Comparison of ENCODE assay signal across 28 cellular contexts in genomic region chrX:130705591-130705990, GRCh38.
"Had no signal": no experiment of that assay in that cellular context is flagged by ENCODE, and none has a peak within 500 bp of the region (broad histone marks: within the 10 kb centered on the region; RNA-seq: fewer than 3 reads in every experiment).

No MANE protein-coding gene starts in this region.

- H3K4me3 ChIP-seq: esophagus muscularis mucosa, gastrocnemius medialis, heart right ventricle had no signal

- H3K27me3 ChIP-seq: brain microvascular endothelial cell, esophagus muscularis mucosa, foreskin keratinocyte, gastrocnemius medialis, heart right ventricle had no signal

- H3K27ac ChIP-seq: brain microvascular endothelial cell, esophagus muscularis mucosa, foreskin keratinocyte, WERI-Rb-1 had no signal

- H3K9me3 ChIP-seq: esophagus muscularis mucosa, gastrocnemius medialis, heart right ventricle had no signal

- H3K36me3 ChIP-seq: brain microvascular endothelial cell, esophagus muscularis mucosa, gastrocnemius medialis, WERI-Rb-1 had no signal

- ATAC-seq: activated CD4-positive, CD25-positive, alpha-beta regulatory T cell treated with anti-CD3 and anti-CD28 coated beads, Interleukin-2, amount 50 U/mL, for 24 hours; activated CD8-positive, alpha-beta T cell treated with anti-CD3 and anti-CD28 coated beads for 36 hours; activated T-cell treated with anti-CD3 and anti-CD28 coated beads, Interleukin-2, amount 50 U/mL, for 4 hours; activated T-helper 17 cell treated with anti-CD3 and anti-CD28 coated beads, Interleukin-2, amount 50 U/mL, for 72 hours; effector memory CD8-positive, alpha-beta T cell; foreskin keratinocyte; gastrocnemius medialis; heart right ventricle; T-helper 17 cell had no signal

- H3K4me1 ChIP-seq: foreskin keratinocyte had no signal

- DNase-seq: activated B cell treated with CpG ODN at 0.5 μM for 24 hours; activated CD4-positive, alpha-beta T cell treated with anti-CD3 and anti-CD28 coated beads for 48 hours; activated CD4-positive, alpha-beta T cell treated with anti-CD3 and anti-CD28 coated beads, Interleukin-2, amount 50 U/mL, for 1 hour; activated CD4-positive, alpha-beta T cell treated with anti-CD3 and anti-CD28 coated beads, Interleukin-2, amount 50 U/mL, for 48 hours; activated CD8-positive, alpha-beta memory T cell treated with anti-CD3 and anti-CD28 coated beads for 24 hours; activated CD8-positive, alpha-beta T cell treated with anti-CD3 and anti-CD28 coated beads for 36 hours; activated effector memory CD4-positive, alpha-beta T cell treated with Interleukin-2 at 50 U/mL for 16 hours; activated gamma-delta T cell treated with Interleukin-2 at 50 U/mL for 16 hours; activated naive CD4-positive, alpha-beta T cell treated with anti-CD3 and anti-CD28 coated beads, Interleukin-2, amount 50 U/mL, for 16 hours; activated naive CD4-positive, alpha-beta T cell treated with Interleukin-2 at 50 U/mL for 16 hours; activated T-cell treated with anti-CD3 and anti-CD28 coated beads, Interleukin-2, amount 50 U/mL, for 4 hours; amniotic stem cell; anterior cingulate cortex; brain microvascular endothelial cell; cortex of kidney; dermis blood vessel endothelial cell; effector CD4-positive, alpha-beta T cell; effector memory CD8-positive, alpha-beta T cell; erythroblast; foreskin keratinocyte; gastrocnemius medialis; heart right ventricle; T-helper 17 cell; T1000; WERI-Rb-1 had no signal
